Comparison of ENCODE assay signal across 15 cellular contexts in genomic region chr12:96441811-96442210, GRCh38.
"Had no signal": no experiment of that assay in that cellular context is flagged by ENCODE, and none has a peak within 500 bp of the region (broad histone marks: within the 10 kb centered on the region; RNA-seq: fewer than 3 reads in every experiment).

No MANE protein-coding gene starts in this region.

- H3K27me3 Mint-ChIP-seq: progenitor cell of endocrine pancreas; stimulated activated naive B cell treated with anti-CD40 and anti-IgM and Interleukin-4, amounts not matched to agents 10 μg/mL and 1 μg/mL and 100 μg/mL, for 72 hours had no signal

- H3K4me3 ChIP-seq: breast epithelium, esophagus squamous epithelium, lower lobe of right lung, smooth muscle cell had no signal

- H3K4me3 Mint-ChIP-seq: naive B cell; stimulated activated naive B cell treated with anti-CD40 and anti-IgM and Interleukin-4, amounts not matched to agents 10 μg/mL and 1 μg/mL and 100 μg/mL, for 72 hours had no signal

- H3K27ac ChIP-seq: breast epithelium, esophagus squamous epithelium, foreskin keratinocyte, lower lobe of right lung had no signal

- H3K36me3 ChIP-seq: breast epithelium, esophagus squamous epithelium, lower lobe of right lung had no signal

- H3K27me3 ChIP-seq: breast epithelium, esophagus squamous epithelium, foreskin keratinocyte had no signal

- H3K4me1 ChIP-seq: esophagus squamous epithelium had no signal

- DNase-seq: activated CD4-positive, CD25-positive, alpha-beta regulatory T cell treated with anti-CD3 and anti-CD28 coated beads, Interleukin-2, amount 50 U/mL, for 72 hours; anterior cingulate cortex; esophagus squamous epithelium; foreskin keratinocyte; left cardiac atrium; lower lobe of right lung; naive B cell; nucleus accumbens; right cardiac atrium; stimulated activated naive B cell treated with anti-CD40 and anti-IgM and Interleukin-4, amounts not matched to agents 10 μg/mL and 1 μg/mL and 100 μg/mL, for 72 hours; T-helper 9 cell; trophoblast cell had no signal

- H3K9me3 Mint-ChIP-seq: naive B cell had no signal

- H3K9me3 ChIP-seq: breast epithelium, esophagus squamous epithelium, lower lobe of right lung had no signal

- H3K36me3 Mint-ChIP-seq: naive B cell; stimulated activated naive B cell treated with anti-CD40 and anti-IgM and Interleukin-4, amounts not matched to agents 10 μg/mL and 1 μg/mL and 100 μg/mL, for 72 hours had no signal

- H3K27ac Mint-ChIP-seq: progenitor cell of endocrine pancreas; stimulated activated naive B cell treated with anti-CD40 and anti-IgM and Interleukin-4, amounts not matched to agents 10 μg/mL and 1 μg/mL and 100 μg/mL, for 72 hours had no signal

- ATAC-seq: foreskin keratinocyte; left cardiac atrium; lower lobe of right lung; right cardiac atrium; stimulated activated naive B cell treated with anti-CD40 and anti-IgM and Interleukin-4, amounts not matched to agents 10 μg/mL and 1 μg/mL and 100 μg/mL, for 72 hours had no signal
